In genomic region chr2:122083256-122084048, GRCh38 we compare ENCODE assay signal across 27 cellular contexts.
"Had no signal": no experiment of that assay in that cellular context is flagged by ENCODE, and none has a peak within 500 bp of the region (broad histone marks: within the 10 kb centered on the region; RNA-seq: fewer than 3 reads in every experiment).

No MANE protein-coding gene starts in this region.

- H3K27me3 Mint-ChIP-seq: progenitor cell of endocrine pancreas; stimulated activated naive B cell treated with anti-CD40 and anti-IgM and Interleukin-4, amounts not matched to agents 10 μg/mL and 1 μg/mL and 100 μg/mL, for 72 hours had no signal

- H3K9me3 ChIP-seq: ovary, right atrium auricular region, right lobe of liver, stomach, testis, thyroid gland, transverse colon, upper lobe of left lung had no signal

- H3K27ac Mint-ChIP-seq: mesothelial cell of epicardium; nephron; progenitor cell of endocrine pancreas; stimulated activated naive B cell treated with anti-CD40 and anti-IgM and Interleukin-4, amounts not matched to agents 10 μg/mL and 1 μg/mL and 100 μg/mL, for 72 hours had no signal

- H3K4me3 Mint-ChIP-seq: mesothelial cell of epicardium; naive B cell; nephron; neural crest cell; stimulated activated naive B cell treated with anti-CD40 and anti-IgM and Interleukin-4, amounts not matched to agents 10 μg/mL and 1 μg/mL and 100 μg/mL, for 72 hours had no signal

- DNase-seq: heart right ventricle; islet precursor cell; left ventricle myocardium inferior; mesendoderm; naive B cell; nucleus accumbens; ovary; right lobe of liver; stimulated activated CD4-positive, alpha-beta T cell treated with anti-CD3 and anti-CD28 coated beads, Interleukin-1b, Interleukin-23, amount 100 ng/mL, for 48 hours; stimulated activated CD4-positive, alpha-beta T cell treated with anti-CD3 and anti-CD28 coated beads, Interleukin-2, amount 100 ng/mL, for 48 hours; stimulated activated CD4-positive, alpha-beta T cell treated with anti-CD3 and anti-CD28 coated beads, Interleukin-4, amount 100 ng/mL, for 4 hours; stimulated activated CD8-positive, alpha-beta memory T cell treated with anti-CD3 and anti-CD28 coated beads, Interleukin-4, amount 100 ng/mL, for 48 hours; stimulated activated naive B cell treated with anti-CD40 and anti-IgM and Interleukin-4, amounts not matched to agents 10 μg/mL and 1 μg/mL and 100 μg/mL, for 72 hours; stimulated activated naive CD8-positive, alpha-beta T cell treated with anti-CD3 and anti-CD28 coated beads, Interleukin-15, Interleukin-2, amounts not matched to agents 100 U/mL and 50 U/mL, for 24 hours; stomach; testis; thyroid gland; transverse colon; upper lobe of left lung had no signal

- H3K27me3 ChIP-seq: heart right ventricle, hepatocyte, ovary, right atrium auricular region, right lobe of liver, stomach, testis, thyroid gland, transverse colon, upper lobe of left lung had no signal

- H3K27ac ChIP-seq: heart right ventricle, hepatocyte, left ventricle myocardium inferior, ovary, right atrium auricular region, right lobe of liver, stomach, testis, thyroid gland, transverse colon, upper lobe of left lung had no signal

- H3K4me3 ChIP-seq: heart right ventricle, hepatocyte, left ventricle myocardium inferior, lung, ovary, right atrium auricular region, right lobe of liver, smooth muscle cell, stomach, testis, thyroid gland, transverse colon, upper lobe of left lung had no signal

- ATAC-seq: heart right ventricle; right lobe of liver; stimulated activated naive B cell treated with anti-CD40 and anti-IgM and Interleukin-4, amounts not matched to agents 10 μg/mL and 1 μg/mL and 100 μg/mL, for 72 hours; stimulated activated naive CD8-positive, alpha-beta T cell treated with anti-CD3 and anti-CD28 coated beads, Interleukin-15, Interleukin-2, amounts not matched to agents 100 U/mL and 50 U/mL, for 24 hours had no signal

- H3K36me3 ChIP-seq: heart right ventricle, left ventricle myocardium inferior, ovary, right atrium auricular region, right lobe of liver, stomach, thyroid gland, transverse colon, upper lobe of left lung had no signal

- H3K4me1 ChIP-seq: heart right ventricle, left ventricle myocardium inferior, right atrium auricular region, right lobe of liver, stomach, testis, thyroid gland, transverse colon had no signal

- H3K4me1 Mint-ChIP-seq: mesothelial cell of epicardium; naive B cell; stimulated activated naive B cell treated with anti-CD40 and anti-IgM and Interleukin-4, amounts not matched to agents 10 μg/mL and 1 μg/mL and 100 μg/mL, for 72 hours had no signal

- H3K36me3 Mint-ChIP-seq: mesothelial cell of epicardium; naive B cell; stimulated activated naive B cell treated with anti-CD40 and anti-IgM and Interleukin-4, amounts not matched to agents 10 μg/mL and 1 μg/mL and 100 μg/mL, for 72 hours had no signal
